Comparison of ENCODE assay signal across 25 cellular contexts in the genomic region with DNA sequence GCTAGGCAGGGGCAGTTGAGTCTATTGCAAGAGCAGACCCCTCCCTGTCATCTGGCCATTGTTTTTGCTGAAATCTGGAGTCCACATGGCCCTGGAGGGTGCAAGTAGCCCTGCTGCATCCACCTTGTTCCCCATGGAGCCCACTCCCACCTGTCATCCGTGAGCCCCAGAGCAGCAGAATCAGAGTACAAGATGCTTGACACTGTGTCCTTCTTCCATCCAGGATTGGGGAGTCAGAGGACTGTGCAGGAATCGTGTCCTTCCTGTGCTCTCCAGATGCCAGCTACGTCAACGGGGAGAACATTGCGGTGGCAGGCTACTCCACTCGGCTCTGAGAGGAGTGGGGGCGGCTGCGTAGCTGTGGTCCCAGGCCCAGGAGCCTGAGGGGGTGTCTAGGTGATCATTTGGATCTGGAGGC. TPM values are rescaled to one million over a fixed set of nuclear protein-coding genes. Genes with fewer than 3 reads are reported as not detected.
DNase-seq lines count a peak whose midpoint lies in the region; ATAC-seq, FAIRE-seq and TF ChIP-seq lines count a peak whose summit lies in the region.
"Had no signal": no experiment of that assay in that cellular context is flagged by ENCODE, and none has a peak within 500 bp of the region (broad histone marks: within the 10 kb centered on the region; RNA-seq: fewer than 3 reads in every experiment).

No MANE protein-coding gene starts in this region.

- ATAC-seq in HepG2 (no peak), right lobe of liver (no peak), K562 (no peak)
- ATAC-seq in stimulated activated effector memory CD8-positive, alpha-beta T cell treated with anti-CD3 and anti-CD28 coated beads, Interleukin-12 subunit alpha, Interleukin-12 subunit beta, amount 100 ng/mL, for 72 hours = no peak
- ATAC-seq: A549, GM23338 had no signal

- H3K27ac Mint-ChIP-seq in stimulated activated effector memory CD8-positive, alpha-beta T cell treated with anti-CD3 and anti-CD28 coated beads, Interleukin-12 subunit alpha, Interleukin-12 subunit beta, amount 100 ng/mL, for 72 hours = peak overlapping the region; percentile 83
- no peak overlapping the region for H3K27ac Mint-ChIP-seq in osteocyte (ENCODE audit: unreplicated experiment)
- H3K27ac Mint-ChIP-seq: CD14-positive monocyte; CD4-positive, alpha-beta T cell; CD8-positive, alpha-beta memory T cell; GM23338; HFFc6 had no signal

- H3K9ac ChIP-seq in HepG2 (ENCODE audit: insufficient read depth, low read depth, low read length) (no peak overlapping the region), K562 (ENCODE audit: insufficient read depth in 1 of 2, low read depth in 2 of 2, low read length in 2 of 2) (no peak overlapping the region)
- H3K9ac ChIP-seq: BLaER1 treated with 17β-estradiol and CSF1 and Interleukin-3, amounts not matched to agents 10 nM and 100 nM had no signal

- 96% methylated on average over 8 of the region's 8 CpGs for whole genome bisulfite sequencing in HepG2 (ENCODE audit: low lambda C conversion rate)
- WGBS in right lobe of liver (ENCODE audit: insufficient coverage, low coverage, low lambda C conversion rate, missing lambda C conversion rate) = 76% methylated on average over 2 of the region's 8 CpGs
- WGBS in K562 (ENCODE audit: insufficient coverage, low coverage, missing lambda C conversion rate) = 59% methylated on average over 4 of the region's 8 CpGs

- DNase-seq in HepG2 (ENCODE audit: low spot score) = no peak
- DNase-seq in right lobe of liver = no peak
- no peak for DNase-seq in K562 (ENCODE audit: extremely low read depth in 1 of 4, low spot score in 3 of 4)
- DNase-seq in stimulated activated effector memory CD8-positive, alpha-beta T cell treated with anti-CD3 and anti-CD28 coated beads, Interleukin-12 subunit alpha, Interleukin-12 subunit beta, amount 100 ng/mL, for 72 hours (ENCODE audit: low spot score in 2 of 2) = no peak
- DNase-seq in activated gamma-delta T cell (lab: John Stamatoyannopoulos, UW) = no peak
- no peak for DNase-seq in osteocyte (ENCODE audit: extremely low spot score, unreplicated experiment)
- DNase-seq: 8988T; ACHN; AML-193; BE2C; Calu3; CD4-positive, alpha-beta T cell; CD8-positive, alpha-beta memory T cell; DMS53; DMS79 treated with DMSO at 0.1 percent for 48 hours; GF-D8; HFFc6 had no signal

- H3K4me3 ChIP-seq in HepG2 (replicated peaks in 1 of 3; ENCODE audit: insufficient read depth in 1 of 3, low read depth in 2 of 3, low read length in 3 of 3) = no peak overlapping the region
- H3K4me3 ChIP-seq in right lobe of liver = no peak overlapping the region
- no peak overlapping the region for H3K4me3 ChIP-seq in K562
- H3K4me3 ChIP-seq: A549; BLaER1 treated with 17β-estradiol and CSF1 and Interleukin-3, amounts not matched to agents 10 nM and 100 nM; GM23338; HAP-1 had no signal

- H4K20me1 ChIP-seq in HepG2 (ENCODE audit: insufficient read depth, low read length) = peaks cover 58% of the 10 kb centered on the region
- no peaks in the 10 kb centered on the region for H4K20me1 ChIP-seq in K562 (replicated peaks; ENCODE audit: control insufficient read depth, insufficient read depth, low read length)
- H4K20me1 ChIP-seq: BLaER1 treated with 17β-estradiol and CSF1 and Interleukin-3, amounts not matched to agents 10 nM and 100 nM had no signal

- H3K4me1 Mint-ChIP-seq in stimulated activated effector memory CD8-positive, alpha-beta T cell treated with anti-CD3 and anti-CD28 coated beads, Interleukin-12 subunit alpha, Interleukin-12 subunit beta, amount 100 ng/mL, for 72 hours = peaks cover 50% of the 10 kb centered on the region
- no peaks in the 10 kb centered on the region for H3K4me1 Mint-ChIP-seq in osteocyte (ENCODE audit: unreplicated experiment)
- H3K4me1 Mint-ChIP-seq: CD14-positive monocyte; CD8-positive, alpha-beta memory T cell; GM23338 had no signal

- H3K36me3 ChIP-seq in HepG2 (replicated peaks in 1 of 2; ENCODE audit: control insufficient read depth in 1 of 2, insufficient read depth in 2 of 2, low read length in 2 of 2) (peaks cover 39 to 52% of the 10 kb centered on the region in 2 experiments), right lobe of liver (no peaks in the 10 kb centered on the region), K562 (ENCODE audit: control insufficient read depth, insufficient read depth, low read length) (no peaks in the 10 kb centered on the region)
- H3K36me3 ChIP-seq: BE2C; BLaER1 treated with 17β-estradiol and CSF1 and Interleukin-3, amounts not matched to agents 10 nM and 100 nM; HAP-1 had no signal

- peak overlapping the region; percentile 3 for H3K27ac ChIP-seq in HepG2 (ENCODE audit: extremely low read length, insufficient read depth, low read length)
- H3K27ac ChIP-seq in right lobe of liver = no peak overlapping the region
- no peak overlapping the region for H3K27ac ChIP-seq in K562 (ENCODE audit: extremely low read depth, low read depth, low read length)
- H3K27ac ChIP-seq: A549; BLaER1 treated with 17β-estradiol and CSF1 and Interleukin-3, amounts not matched to agents 10 nM and 100 nM had no signal

- H3K27me3 ChIP-seq in HepG2 (ENCODE audit: control insufficient read depth in 1 of 2, insufficient read depth in 2 of 2, low read length in 2 of 2) (0 out of 5 replicates have a peak, but pooled peaks cover 0 to 7% of the 10 kb centered on the region in 2 experiments), right lobe of liver (no peaks in the 10 kb centered on the region), K562 (ENCODE audit: control insufficient read depth in 2 of 2, insufficient read depth in 2 of 2, low read length in 2 of 2) (no peaks in the 10 kb centered on the region; a peak in 1 of 5 replicates)
- H3K27me3 ChIP-seq: BE2C; BLaER1 treated with 17β-estradiol and CSF1 and Interleukin-3, amounts not matched to agents 10 nM and 100 nM had no signal

- no peaks in the 10 kb centered on the region for H3K27me3 Mint-ChIP-seq in osteocyte (ENCODE audit: unreplicated experiment)
- H3K27me3 Mint-ChIP-seq: CD4-positive, alpha-beta T cell had no signal

- in situ Hi-C loops in HepG2 (cut with HindIII; ENCODE audit: extremely low pct_ligation_motif_present, low pct_unique_long_range_greater_than_20kb) (no loop called here), K562 (cut with MboI) (no loop called here)

- CTCF ChIA-PET in HepG2 (lab: Yijun Ruan, JAX; ENCODE audit: low intra/inter-chr PET ratio, low total read pairs) = no interaction called here
- CTCF ChIA-PET in K562 (lab: Yijun Ruan, JAX; ENCODE audit: low intra/inter-chr PET ratio) = no interaction called here

- H3K4me1 ChIP-seq in HepG2 (ENCODE audit: insufficient read depth, low read length) = peaks cover 38% of the 10 kb centered on the region
- no peaks in the 10 kb centered on the region for H3K4me1 ChIP-seq in right lobe of liver
- H3K4me1 ChIP-seq in K562 (replicated peaks in 1 of 2; ENCODE audit: control insufficient read depth in 2 of 2, insufficient read depth in 2 of 2, low read length in 2 of 2) = peaks cover 7 to 9% of the 10 kb centered on the region in 2 experiments; a peak in 3 of 5 replicates
- H3K4me1 ChIP-seq: BE2C, HAP-1 had no signal

- TF ChIP-seq POLR2A in HepG2 (IDR thresholded peaks at IDR 0.05; ENCODE audit: insufficient read depth in 1 of 2, low read depth in 2 of 2, low read length in 2 of 2) = peak in 1 of 2 experiments; percentile 55; a peak in 2 of 4 replicates
- TF ChIP-seq POLR2A in right lobe of liver (IDR thresholded peaks at IDR 0.05) = no peak
- no peak for TF ChIP-seq POLR2A in K562 (conservative IDR thresholded peaks at IDR 0.05)

- POLR2A ChIA-PET in HepG2 (lab: Yijun Ruan, JAX) (interaction anchor here (1.0 to 7.1 kb wide), 21 partner anchors 9 to 266 kb away, joined by 3 to 173 read pairs (median 8); a partner anchor contains a TSS), K562 (lab: Yijun Ruan, JAX) (interaction anchor here (0.6 kb wide), 1 partner anchor 308 kb away, joined by 3 read pairs; no protein-coding TSS in a partner anchor)

- BruUV-seq in HepG2 (replicated peaks; lab: Mats Ljungman, UMichigan) (no TSS peak), K562 (replicated peaks; lab: Mats Ljungman, UMichigan) (no TSS peak)

- TF ChIP-seq EP300 in HepG2 (IDR thresholded peaks at IDR 0.05; ENCODE audit: low read depth in 2 of 2, low read length in 2 of 2) (no peak), HepG2 (CRISPR knock-in tag; IDR thresholded peaks at IDR 0.05; ENCODE audit: borderline replicate concordance) (no peak; the same call in 1 of the 2 replicates), K562 (IDR thresholded peaks at IDR 0.05; ENCODE audit: low read length) (no peak)

- TF ChIP-seq RAD21 in HepG2 (CRISPR knock-in tag; IDR thresholded peaks at IDR 0.05) (no peak), K562 (CRISPR knock-in tag; conservative IDR thresholded peaks at IDR 0.05 in 1 of 2, IDR thresholded peaks at IDR 0.05 in 1 of 2) (no peak)

- FAIRE-seq in HepG2 (lab: Jason Lieb, UNC) (no peak), K562 (lab: Jason Lieb, UNC) (no peak)
- FAIRE-seq: A549, GM12891, GM18507, H54 had no signal

- H3K9me3 Mint-ChIP-seq in stimulated activated effector memory CD8-positive, alpha-beta T cell treated with anti-CD3 and anti-CD28 coated beads, Interleukin-12 subunit alpha, Interleukin-12 subunit beta, amount 100 ng/mL, for 72 hours = no peaks in the 10 kb centered on the region
- no peaks in the 10 kb centered on the region for H3K9me3 Mint-ChIP-seq in osteocyte (ENCODE audit: unreplicated experiment)
- H3K9me3 Mint-ChIP-seq: CD4-positive, alpha-beta T cell; CD8-positive, alpha-beta memory T cell; HFFc6 had no signal

- no peak overlapping the region for H3K4me3 Mint-ChIP-seq in stimulated activated effector memory CD8-positive, alpha-beta T cell treated with anti-CD3 and anti-CD28 coated beads, Interleukin-12 subunit alpha, Interleukin-12 subunit beta, amount 100 ng/mL, for 72 hours
- no peak overlapping the region for H3K4me3 Mint-ChIP-seq in osteocyte (ENCODE audit: unreplicated experiment)
- H3K4me3 Mint-ChIP-seq: CD14-positive monocyte; CD4-positive, alpha-beta T cell; CD8-positive, alpha-beta memory T cell; GM23338; HFFc6 had no signal

- H3K9me3 ChIP-seq in HepG2 (ENCODE audit: low read length) (no peaks in the 10 kb centered on the region), right lobe of liver (no peaks in the 10 kb centered on the region), K562 (replicated peaks; ENCODE audit: control insufficient read depth, insufficient read depth, low read depth, low read length) (no peaks in the 10 kb centered on the region)
- H3K9me3 ChIP-seq: A549; BE2C; BLaER1 treated with 17β-estradiol and CSF1 and Interleukin-3, amounts not matched to agents 10 nM and 100 nM; HAP-1 had no signal

- peaks cover 5% of the 10 kb centered on the region for H3K79me2 ChIP-seq in HepG2 (ENCODE audit: insufficient read depth, low read length)
- H3K79me2 ChIP-seq in K562 (ENCODE audit: control insufficient read depth, insufficient read depth, low read length) = no peaks in the 10 kb centered on the region

- no peaks in the 10 kb centered on the region for H3K9me1 ChIP-seq in K562 (ENCODE audit: control insufficient read depth, insufficient read depth, low read length)

- H3K4me2 ChIP-seq in HepG2 (ENCODE audit: low read depth, low read length) (no peak overlapping the region), K562 (ENCODE audit: insufficient read depth, low read length) (no peak overlapping the region)
- H3K4me2 ChIP-seq: A549; BLaER1 treated with 17β-estradiol and CSF1 and Interleukin-3, amounts not matched to agents 10 nM and 100 nM; GM23338 had no signal

- H3K36me3 Mint-ChIP-seq in stimulated activated effector memory CD8-positive, alpha-beta T cell treated with anti-CD3 and anti-CD28 coated beads, Interleukin-12 subunit alpha, Interleukin-12 subunit beta, amount 100 ng/mL, for 72 hours = peaks cover 8% of the 10 kb centered on the region
- H3K36me3 Mint-ChIP-seq in osteocyte (ENCODE audit: unreplicated experiment) = no peaks in the 10 kb centered on the region
- H3K36me3 Mint-ChIP-seq: CD14-positive monocyte; CD8-positive, alpha-beta memory T cell had no signal

- intact Hi-C loops in HepG2 (cut with micrococcal nuclease; ENCODE audit: unreplicated experiment) (no loop called here), right lobe of liver (cut with DNase I) (no loop called here), K562 (cut with micrococcal nuclease) (no loop called here)

- TF ChIP-seq CTCF in HepG2 (CRISPR knock-in tag; IDR thresholded peaks at IDR 0.05) (no peak), right lobe of liver (IDR thresholded peaks at IDR 0.05) (no peak), K562 (IDR thresholded peaks at IDR 0.05 in 2 of 3, conservative IDR thresholded peaks at IDR 0.05 in 1 of 3; ENCODE audit: insufficient read depth in 2 of 3, low read depth in 1 of 3, low read length in 3 of 3) (no peak), osteocyte (IDR thresholded peaks at IDR 0.05) (no peak)

- H2AFZ ChIP-seq in HepG2 (ENCODE audit: low read length) = no peak overlapping the region
- peak overlapping the region; percentile 83; the same call in 1 of the 2 replicates for H2AFZ ChIP-seq in K562 (ENCODE audit: low read depth, low read length)
- H2AFZ ChIP-seq: GM23338 had no signal

RNA-seq across cellular contexts. Expression of a gene that starts 8.8 kb away (rescaled TPM):
- total RNA-seq in HepG2 (2016; rRNA removed; fragmentation: Illumina TruSeq; extraction: Trizol) (2,867 and 3,021 TPM in 2 replicates), right lobe of liver (10 to 100 TPM in 1 of 6 experiments, 1 to 10 TPM in 4, under 1 TPM in 1; 0.53 to 12.3 (median 4.2) TPM), K562 (2014; rRNA removed) (64.4 and 73.6 TPM in 2 replicates), K562 (2014; rRNA removed; fragmentation: Illumina TruSeq; extraction: Trizol) (57.9 and 68.7 TPM in 2 replicates), K562 (2015; rRNA removed; fragmentation: Illumina TruSeq; extraction: Trizol) (73.2 and 73.4 TPM in 2 replicates), K562 (2021) (59.4 and 62.9 TPM in 2 replicates), osteocyte (not detected in 2 replicates)
- 582 and 659 TPM in 2 replicates for total RNA-seq in HepG2 (2016; cell fraction: cytosol; rRNA removed; fragmentation: Illumina TruSeq; extraction: Trizol; ENCODE audit: low read depth)
- 2,776 and 3,102 TPM in 2 replicates for total RNA-seq in HepG2 (2016; cell fraction: insoluble cytoplasmic fraction; rRNA removed; fragmentation: Illumina TruSeq; extraction: Trizol)
- 925 and 1,194 TPM in 2 replicates for total RNA-seq in HepG2 (2016; cell fraction: membrane; rRNA removed; fragmentation: Illumina TruSeq; extraction: Trizol)
- 2,259 and 2,462 TPM in 2 replicates for total RNA-seq in HepG2 (2016; cell fraction: nucleus; rRNA removed; fragmentation: Illumina TruSeq; extraction: Trizol)
- polyA plus RNA-seq in HepG2 (2011; rRNA removed) (1,596 and 1,621 TPM in 2 replicates), K562 (2011; rRNA removed) (45.5 and 47.2 TPM in 2 replicates), K562 (2014; fragmentation: Illumina TruSeq; extraction: Trizol) (89.3 and 90.9 TPM in 2 replicates), K562 (2014; fragmentation: Nextera tagmentation; extraction: Ambion mirVana) (1 to 10 TPM; 2.9 to 5.4 TPM), K562 (2014; rRNA removed) (96.8 and 107 TPM in 2 replicates)
- 1,194 and 1,328 TPM in 2 replicates for polyA plus RNA-seq in HepG2 (2011; cell fraction: cytosol; rRNA removed)
- 2,740 and 3,322 TPM in 2 replicates for polyA plus RNA-seq in HepG2 (2011; cell fraction: nucleus; rRNA removed)
- 740 and 1,093 TPM in 2 replicates for polyA plus RNA-seq in HepG2 (2012)
- 288 and 375 TPM in 2 replicates for polyA plus RNA-seq in HepG2 (2016; cell fraction: cytosol; fragmentation: Illumina TruSeq; extraction: Trizol; ENCODE audit: low read depth)
- 2,577 and 2,685 TPM in 2 replicates for polyA plus RNA-seq in HepG2 (2016; cell fraction: insoluble cytoplasmic fraction; fragmentation: Illumina TruSeq; extraction: Trizol; ENCODE audit: low read depth)
- polyA plus RNA-seq in HepG2 (2016; cell fraction: membrane; fragmentation: Illumina TruSeq; extraction: Trizol; ENCODE audit: low read depth) = 518 and 720 TPM in 2 replicates
- 3,957 and 4,035 TPM in 2 replicates for polyA plus RNA-seq in HepG2 (2016; cell fraction: nucleus; fragmentation: Illumina TruSeq; extraction: Trizol; ENCODE audit: insufficient read depth, low read depth)
- polyA minus RNA-seq in HepG2 (2011; rRNA and poly(A)+ RNA removed; ENCODE audit: low replicate concordance) = 4.9 and 1,419 TPM in 2 replicates
- 390 and 391 TPM in 2 replicates for polyA minus RNA-seq in HepG2 (2011; cell fraction: cytosol; rRNA and poly(A)+ RNA removed)
- 1,540 and 1,882 TPM in 2 replicates for polyA minus RNA-seq in HepG2 (2011; cell fraction: nucleus; rRNA and poly(A)+ RNA removed)
- total RNA-seq in K562 (2011; cell fraction: chromatin; rRNA removed; ENCODE audit: low replicate concordance) = 30.5 and 40.0 TPM in 2 replicates
- total RNA-seq in K562 (2011; cell fraction: nucleolus; rRNA removed) = 19.0 and 24.3 TPM in 2 replicates
- total RNA-seq in K562 (2011; cell fraction: nucleoplasm; rRNA removed) = 27.1 and 32.4 TPM in 2 replicates
- 41.7 and 41.9 TPM in 2 replicates for polyA plus RNA-seq in K562 (2011; cell fraction: cytosol; rRNA removed)
- 62.7 and 78.6 TPM in 2 replicates for polyA plus RNA-seq in K562 (2011; cell fraction: nucleus; rRNA removed)
- 66.3 and 109 TPM in 2 replicates for polyA plus RNA-seq in K562 (2012)
- polyA minus RNA-seq in K562 (2011; rRNA and poly(A)+ RNA removed) = 27.5 and 28.1 TPM in 2 replicates
- polyA minus RNA-seq in K562 (2011; cell fraction: cytosol; rRNA and poly(A)+ RNA removed) = 10.2 and 10.5 TPM in 2 replicates
- polyA minus RNA-seq in K562 (2011; cell fraction: nucleus; rRNA and poly(A)+ RNA removed) = 15.2 and 21.5 TPM in 2 replicates
- polyA plus RNA-seq: CD14-positive monocyte; CD8-positive, alpha-beta memory T cell had no signal

Comparison
In these comparisons a context has a peak if more than half of its experiments do, and no peak if none do; other contexts are left out.
1. RNA of a gene that starts 8.8 kb away (total RNA-seq): 582 to 3,102 TPM in HepG2; 19.0 to 73.6 TPM in K562, 0.53 to 12.3 TPM in right lobe of liver and not detected in osteocyte; every median in the first group is over 4 times any median in the second.